Comparison of ENCODE assay signal across 29 cellular contexts in genomic region chr6:167238694-167239467, GRCh38. TPM values are rescaled to one million over a fixed set of nuclear protein-coding genes. Genes with fewer than 3 reads are reported as not detected.
A peak's percentile ranks its signal among the peaks of the same experiment; 100 is the strongest.
DNase-seq lines count a peak whose midpoint lies in the region; ATAC-seq and TF ChIP-seq lines count a peak whose summit lies in the region.
"Had no signal": no experiment of that assay in that cellular context is flagged by ENCODE, and none has a peak within 500 bp of the region (broad histone marks: within the 10 kb centered on the region; RNA-seq: fewer than 3 reads in every experiment).

No MANE protein-coding gene starts in this region.

- peak overlapping the region; percentile 42 for H3K4me2 ChIP-seq in hepatocyte
- H3K4me2 ChIP-seq in neuronal stem cell (ENCODE audit: insufficient read depth, low read length, poor library complexity, severe bottlenecking): no peak overlapping the region
- H3K4me2 ChIP-seq: PC-9 had no signal

- H3K9me2 ChIP-seq in hepatocyte (replicated peaks; ENCODE audit: insufficient read depth): no peaks in the 10 kb centered on the region

- H3K27ac ChIP-seq in hepatocyte: peak overlapping the region; percentile 84
- no peak overlapping the region for H3K27ac ChIP-seq in neuronal stem cell (replicated peaks; ENCODE audit: low read length)
- H3K27ac ChIP-seq: BLaER1, coronary artery, PC-9, psoas muscle, SK-N-MC, upper lobe of left lung had no signal

- H2AK5ac ChIP-seq in neuronal stem cell (ENCODE audit: low read depth, low read length): peak overlapping the region; percentile 24

- ATAC-seq in HG02798 (IDR thresholded peaks at IDR 0.05; ENCODE audit: poor library complexity, unreplicated experiment) (no peak), HG03095 (IDR thresholded peaks at IDR 0.05; ENCODE audit: unreplicated experiment) (no peak)
- ATAC-seq: stimulated activated effector memory CD8-positive, alpha-beta T cell treated with anti-CD3 and anti-CD28 coated beads, Interleukin-12 subunit alpha, Interleukin-12 subunit beta, amount 100 ng/mL, for 72 hours had no signal

- DNase-seq in H7: peak; percentile 70
- DNase-seq in NCI-H1105 treated with DMSO at 0.1 percent for 48 hours (lab: John Stamatoyannopoulos, UW): peak; percentile 11
- peak; percentile 48 for DNase-seq in hepatocyte (ENCODE audit: low spot score)
- no peak for DNase-seq in neuronal stem cell (ENCODE audit: low spot score)
- no peak for DNase-seq in cerebellum (ENCODE audit: low spot score)
- no peak for DNase-seq in glomerular visceral epithelial cell (ENCODE audit: extremely low spot score)
- DNase-seq: activated CD4-positive, alpha-beta T cell treated with anti-CD3 and anti-CD28 coated beads, Interleukin-2, amount 50 U/mL, for 4 hours; activated gamma-delta T cell treated with Interleukin-2 at 50 U/mL for 16 hours; activated naive CD8-positive, alpha-beta T cell treated with anti-CD3 and anti-CD28 coated beads, Interleukin-2, amount 10 ng/mL, durations not matched to agents 7 days and 5 days; activated T-cell treated with anti-CD3 and anti-CD28 coated beads, Interleukin-2, amount 50 U/mL, for 48 hours; aorta; effector memory CD4-positive, alpha-beta T cell; Karpas-422; left ventricle myocardium superior; NCI-H524 treated with DMSO at 0.1 percent for 48 hours; PC-9; psoas muscle; T-helper 1 cell; upper lobe of left lung had no signal

- H2BK5ac ChIP-seq in neuronal stem cell (ENCODE audit: low read length): no peak overlapping the region

- H3K18ac ChIP-seq in neuronal stem cell (ENCODE audit: low read length): peak overlapping the region; percentile 31

- H3K4me1 ChIP-seq in hepatocyte (ENCODE audit: insufficient read depth) (peaks cover 6% of the 10 kb centered on the region), neuronal stem cell (ENCODE audit: control insufficient read depth in 2 of 2, insufficient read depth in 1 of 2, low read depth in 1 of 2, low read length in 2 of 2) (peaks cover 13 to 30% of the 10 kb centered on the region in 2 donors)
- H3K4me1 ChIP-seq: psoas muscle, upper lobe of left lung had no signal

- no peak overlapping the region for H2BK12ac ChIP-seq in neuronal stem cell (ENCODE audit: low read length)

- H2AFZ ChIP-seq in hepatocyte (no peak overlapping the region), neuronal stem cell (ENCODE audit: low read length) (no peak overlapping the region)
- H2AFZ ChIP-seq: PC-9 had no signal

- H3K27me3 ChIP-seq in H7 (ENCODE audit: control insufficient read depth, insufficient read depth, low read length) (no peaks in the 10 kb centered on the region), hepatocyte (no peaks in the 10 kb centered on the region), neuronal stem cell (ENCODE audit: control insufficient read depth in 3 of 3, insufficient read depth in 3 of 3, low read depth in 1 of 3, low read length in 3 of 3) (no peaks in the 10 kb centered on the region)
- H3K27me3 ChIP-seq: BLaER1, upper lobe of left lung had no signal

- H3K14ac ChIP-seq in neuronal stem cell (ENCODE audit: low read length): no peak overlapping the region

- no peak overlapping the region for H2BK120ac ChIP-seq in neuronal stem cell (ENCODE audit: low read depth, low read length)

- 60% methylated on average over 12 of the region's 12 CpGs for WGBS in hepatocyte (ENCODE audit: low lambda C conversion rate, missing lambda C conversion rate)
- WGBS in neuronal stem cell (ENCODE audit: extremely low coverage in 2 of 2, insufficient read length in 2 of 2, insufficient replicate concordance in 1 of 2), 2 donors: no CpG with 5 or more reads among the region's 12 CpGs

- no peak overlapping the region for H4K91ac ChIP-seq in neuronal stem cell (ENCODE audit: low read depth, low read length, poor library complexity)

- no peaks in the 10 kb centered on the region for H3K79me2 ChIP-seq in hepatocyte

- H3K9me3 ChIP-seq in hepatocyte (ENCODE audit: low read depth) (no peaks in the 10 kb centered on the region), neuronal stem cell (replicated peaks in 1 of 2; ENCODE audit: control insufficient read depth in 2 of 2, insufficient read depth in 1 of 2, low read depth in 1 of 2, low read length in 2 of 2) (peaks cover 0 to 2% of the 10 kb centered on the region in 2 donors)
- H3K9me3 ChIP-seq: BLaER1, psoas muscle, upper lobe of left lung had no signal

- H3K23ac ChIP-seq in neuronal stem cell (ENCODE audit: low read depth, low read length, poor library complexity): no peak overlapping the region

- H3K9ac ChIP-seq in neuronal stem cell (ENCODE audit: low read depth, low read length, poor library complexity): no peak overlapping the region
- H3K9ac ChIP-seq: BLaER1 had no signal

- TF ChIP-seq CTCF in hepatocyte (IDR thresholded peaks at IDR 0.05; ENCODE audit: poor library complexity): no peak

- no peaks in the 10 kb centered on the region for H3K79me1 ChIP-seq in neuronal stem cell (ENCODE audit: low read depth, low read length)

- H2BK15ac ChIP-seq in neuronal stem cell (ENCODE audit: low read length): no peak overlapping the region

- no peak overlapping the region for H4K8ac ChIP-seq in neuronal stem cell (ENCODE audit: low read depth, low read length)

- H3K4ac ChIP-seq in neuronal stem cell (ENCODE audit: low read length): no peak overlapping the region

- H3K36me3 ChIP-seq in H7 (replicated peaks; ENCODE audit: control insufficient read depth, insufficient read depth, low read length): peaks cover 9% of the 10 kb centered on the region
- H3K36me3 ChIP-seq in hepatocyte (replicated peaks; ENCODE audit: insufficient read depth, low read depth): no peaks in the 10 kb centered on the region
- no peaks in the 10 kb centered on the region for H3K36me3 ChIP-seq in neuronal stem cell (replicated peaks in 1 of 2; ENCODE audit: control insufficient read depth in 2 of 2, insufficient read depth in 2 of 2, low read length in 2 of 2)
- H3K36me3 ChIP-seq: BLaER1, upper lobe of left lung had no signal

- no peaks in the 10 kb centered on the region for H4K20me1 ChIP-seq in hepatocyte (ENCODE audit: insufficient read depth, poor library complexity, severe bottlenecking)
- H4K20me1 ChIP-seq: BLaER1 had no signal

- no peak overlapping the region for H3K4me3 ChIP-seq in H7 (ENCODE audit: insufficient read depth, low read depth, low read length)
- H3K4me3 ChIP-seq in hepatocyte: no peak overlapping the region
- H3K4me3 ChIP-seq in neuronal stem cell (ENCODE audit: low read length in 2 of 2): no peak overlapping the region
- H3K4me3 ChIP-seq: BLaER1, coronary artery, PC-9, psoas muscle, SK-N-MC, upper lobe of left lung had no signal

RNA-seq across cellular contexts. Expression of gene UNC93A, which starts 52.2 kb away (rescaled TPM):
- 2.0 and 2.5 TPM in 2 replicates for total RNA-seq in H7 (2014; rRNA removed; shearing (Covaris generic))
- 66.6 and 67.1 TPM in 2 replicates for total RNA-seq in hepatocyte
- 32.6 and 38.8 TPM in 2 replicates for polyA plus RNA-seq in hepatocyte
- polyA plus RNA-seq in neuronal stem cell (2013, experiment 1 of 2): not detected
- not detected for polyA plus RNA-seq in neuronal stem cell (2013, experiment 2 of 2)
- not detected for total RNA-seq in cerebellum
- total RNA-seq: activated naive CD8-positive, alpha-beta T cell treated with anti-CD3 and anti-CD28 coated beads, Interleukin-2, amount 10 ng/mL, durations not matched to agents 7 days and 5 days; aorta; epithelial cell of proximal tubule; G401; left ventricle myocardium superior; mesothelial cell of epicardium; PC-9; psoas muscle; upper lobe of left lung had no signal
- polyA plus RNA-seq: AG04450, aorta, psoas muscle had no signal

Comparison
In these comparisons a context has a peak if more than half of its experiments do, and no peak if none do; other contexts are left out.
1. DNase-seq: peak in H7 (single experiment), NCI-H1105 treated with DMSO at 0.1 percent for 48 hours (single experiment) and hepatocyte (single experiment); none in neuronal stem cell (single experiment), cerebellum (single experiment) and glomerular visceral epithelial cell (single experiment).
2. RNA of gene UNC93A, which starts 52.2 kb away (total RNA-seq): 66.6 to 67.1 TPM in hepatocyte; 2.0 to 2.5 TPM in H7 and not detected in cerebellum (single experiment); every median in the first group is over 10 times any median in the second.